In the genomic region with DNA sequence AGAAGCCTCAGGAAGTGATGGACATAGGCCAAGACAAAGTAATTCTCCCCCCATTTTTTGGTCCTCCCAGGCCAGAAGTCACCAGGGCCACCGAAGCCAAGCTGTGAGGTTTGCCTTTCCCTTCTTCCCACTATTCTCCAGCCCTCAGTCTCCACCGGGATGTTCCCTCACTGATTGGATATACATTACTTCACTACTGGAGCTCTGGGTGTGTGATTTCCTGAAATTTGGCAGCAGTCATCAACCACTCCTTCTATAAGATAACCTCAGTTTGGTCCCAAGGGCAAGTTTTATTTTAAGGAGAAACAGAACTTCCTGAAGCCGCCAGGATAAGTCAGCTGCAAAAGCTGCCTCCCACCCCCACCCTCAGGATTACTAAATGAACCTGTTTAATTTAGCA, we compare ENCODE assay signal across 24 cellular contexts. TPM values are rescaled to one million over a fixed set of nuclear protein-coding genes. Genes with fewer than 3 reads are reported as not detected.
"Had no signal": no experiment of that assay in that cellular context is flagged by ENCODE, and none has a peak within 500 bp of the region (broad histone marks: within the 10 kb centered on the region; RNA-seq: fewer than 3 reads in every experiment).

No MANE protein-coding gene starts in this region.

- H3K4me3 Mint-ChIP-seq: activated T-cell treated with anti-CD3 and anti-CD28 coated beads, Interleukin-2, amount 50 U/mL, for 24 hours; mesothelial cell of epicardium; naive B cell; T-helper 17 cell had no signal

- H3K27ac ChIP-seq: brain microvascular endothelial cell, esophagus muscularis mucosa, parathyroid adenoma, psoas muscle, testis, upper lobe of right lung, WERI-Rb-1 had no signal

- H3K9me3 ChIP-seq: esophagus muscularis mucosa, psoas muscle, spleen, testis, upper lobe of right lung had no signal

- H3K9me3 Mint-ChIP-seq: activated T-cell treated with anti-CD3 and anti-CD28 coated beads, Interleukin-2, amount 50 U/mL, for 24 hours; mesothelial cell of epicardium; naive B cell had no signal

- H3K36me3 Mint-ChIP-seq: naive B cell had no signal

- DNase-seq: activated CD4-positive, alpha-beta T cell treated with anti-CD3 and anti-CD28 coated beads for 48 hours; activated CD4-positive, alpha-beta T cell treated with anti-CD3 and anti-CD28 coated beads, Interleukin-2, amount 50 U/mL, for 48 hours; activated CD8-positive, alpha-beta memory T cell treated with anti-CD3 and anti-CD28 coated beads, Interleukin-2, amount 50 U/mL, for 48 hours; activated gamma-delta T cell treated with Interleukin-2 at 50 U/mL for 16 hours; activated naive CD4-positive, alpha-beta T cell treated with anti-CD3 and anti-CD28 coated beads, Interleukin-2, amount 50 U/mL, for 16 hours; activated T-cell treated with anti-CD3 and anti-CD28 coated beads, Interleukin-2, amount 50 U/mL, for 24 hours; amniotic stem cell; brain microvascular endothelial cell; caudate nucleus; islet precursor cell; naive B cell; psoas muscle; spleen; stimulated activated CD4-positive, alpha-beta T cell treated with anti-CD3 and anti-CD28 coated beads, Interleukin-2, amount 100 ng/mL, for 48 hours; stimulated activated naive CD8-positive, alpha-beta T cell treated with anti-CD3 and anti-CD28 coated beads, Interleukin-15, Interleukin-2, amounts not matched to agents 100 U/mL and 50 U/mL, for 24 hours; T-helper 17 cell; T1000; testis; upper lobe of right lung; WERI-Rb-1 had no signal

- H3K4me1 ChIP-seq: esophagus muscularis mucosa, parathyroid adenoma, psoas muscle, testis, upper lobe of right lung had no signal

- H3K4me3 ChIP-seq: esophagus muscularis mucosa, psoas muscle, spleen, testis, upper lobe of right lung had no signal

- H3K4me1 Mint-ChIP-seq: naive B cell, T-helper 17 cell had no signal

- H3K27me3 ChIP-seq: brain microvascular endothelial cell, esophagus muscularis mucosa, spleen, testis, upper lobe of right lung had no signal

- H3K36me3 ChIP-seq: brain microvascular endothelial cell, esophagus muscularis mucosa, spleen, upper lobe of right lung, WERI-Rb-1 had no signal

- H3K27ac Mint-ChIP-seq: activated T-cell treated with anti-CD3 and anti-CD28 coated beads, Interleukin-2, amount 50 U/mL, for 24 hours; mesothelial cell of epicardium; naive B cell; T-helper 17 cell had no signal

RNA-seq across cellular contexts. Expression of a gene that starts 11.3 kb away (rescaled TPM):
- total RNA-seq: activated CD8-positive, alpha-beta memory T cell treated with anti-CD3 and anti-CD28 coated beads for 36 hours had no signal
